9 cellular contexts compared by ENCODE assay signal in genomic region chr1:200891774-200892157, GRCh38. TPM values are rescaled to one million over a fixed set of nuclear protein-coding genes. Genes with fewer than 3 reads are reported as not detected.
A peak's percentile ranks its signal among the peaks of the same experiment; 100 is the strongest.
DNase-seq lines count a peak whose midpoint lies in the region; ATAC-seq and TF ChIP-seq lines count a peak whose summit lies in the region.
"Had no signal": no experiment of that assay in that cellular context is flagged by ENCODE, and none has a peak within 500 bp of the region (broad histone marks: within the 10 kb centered on the region; RNA-seq: fewer than 3 reads in every experiment).

No MANE protein-coding gene starts in this region.

- TF ChIP-seq CTCF in heart right ventricle (IDR thresholded peaks at IDR 0.05) (no peak), breast epithelium (IDR thresholded peaks at IDR 0.05) (no peak), lower lobe of right lung (IDR thresholded peaks at IDR 0.05) (no peak), type B pancreatic cell (conservative IDR thresholded peaks at IDR 0.05) (no peak), GM13976 (IDR thresholded peaks at IDR 0.05; ENCODE audit: borderline replicate concordance, control extremely low read depth, extremely low read depth, insufficient read depth, missing control alignments) (no peak)

- no peaks in the 10 kb centered on the region for H3K36me3 Mint-ChIP-seq in type B pancreatic cell

- H3K27me3 Mint-ChIP-seq in type B pancreatic cell: peaks cover 7% of the 10 kb centered on the region

- TF ChIP-seq POLR2A in breast epithelium (IDR thresholded peaks at IDR 0.05): no peak

- peaks cover 4 to 35% (median 13%) of the 10 kb centered on the region in 9 donors for H3K4me1 ChIP-seq in heart right ventricle
- H3K4me1 ChIP-seq in breast epithelium: no peaks in the 10 kb centered on the region
- H3K4me1 ChIP-seq in lower lobe of right lung: peaks cover 15% of the 10 kb centered on the region

- peaks cover 54% of the 10 kb centered on the region for H3K4me1 Mint-ChIP-seq in type B pancreatic cell (ENCODE audit: unreplicated experiment)

- H3K9me3 ChIP-seq in heart right ventricle (no peaks in the 10 kb centered on the region), breast epithelium (no peaks in the 10 kb centered on the region), lower lobe of right lung (no peaks in the 10 kb centered on the region)

- H3K27ac ChIP-seq in heart right ventricle: no peak overlapping the region
- H3K27ac ChIP-seq in breast epithelium: peak overlapping the region; percentile 30 to 61
- no peak overlapping the region for H3K27ac ChIP-seq in lower lobe of right lung

- H3K36me3 ChIP-seq in heart right ventricle (no peaks in the 10 kb centered on the region), breast epithelium (no peaks in the 10 kb centered on the region), lower lobe of right lung (no peaks in the 10 kb centered on the region)

- intact Hi-C loops in heart right ventricle (cut with DNase I) (no loop called here), Right ventricle myocardium superior (cut with DNase I) (no loop called here), breast epithelium (cut with DNase I; ENCODE audit: low total_unique reads) (no loop called here), lower lobe of right lung (cut with DNase I) (no loop called here)

- H3K27ac Mint-ChIP-seq in type B pancreatic cell: peak overlapping the region; percentile 97

- in situ Hi-C loops in GM13976 (cut with MboI; ENCODE audit: low sequenced_read_pairs, unreplicated experiment): no loop called here

- no peak for DNase-seq in heart right ventricle
- no peak for DNase-seq in Right ventricle myocardium superior
- no peak for DNase-seq in breast epithelium (ENCODE audit: low spot score in 2 of 2)
- DNase-seq in lower lobe of right lung: no peak
- DNase-seq in type B pancreatic cell (ENCODE audit: extremely low spot score, unreplicated experiment): no peak
- no peak for DNase-seq in GM13976 (ENCODE audit: low spot score)
- no peak for DNase-seq in stimulated activated naive CD4-positive, alpha-beta T cell (lab: John Stamatoyannopoulos, UW)
- no peak for DNase-seq in A172 (ENCODE audit: low spot score)
- DNase-seq: NCI-H2029 had no signal

- H3K4me3 ChIP-seq in heart right ventricle (peak overlapping the region in 8 of 10 donors; percentile 40 to 59 (median 50)), breast epithelium (peak overlapping the region; percentile 38 to 63 (median 58)), lower lobe of right lung (peak overlapping the region; percentile 58)

- peak overlapping the region; percentile 98 for H3K4me3 Mint-ChIP-seq in type B pancreatic cell

- H3K9me3 Mint-ChIP-seq in type B pancreatic cell: no peaks in the 10 kb centered on the region

- no peak for ATAC-seq in heart right ventricle
- no peak for ATAC-seq in Right ventricle myocardium superior (ENCODE audit: poor library complexity)
- ATAC-seq in lower lobe of right lung: no peak

- H3K27me3 ChIP-seq in heart right ventricle: peaks cover 0 to 66% (median 45%) of the 10 kb centered on the region in 7 donors
- H3K27me3 ChIP-seq in breast epithelium: no peaks in the 10 kb centered on the region
- H3K27me3 ChIP-seq in lower lobe of right lung (ENCODE audit: low read depth): peaks cover 21% of the 10 kb centered on the region

- 19 to 26% methylated on average over 8 of the region's 8 CpGs for WGBS in heart right ventricle, 2 donors

RNA-seq across cellular contexts. Expression of gene INAVA, which starts 2.9 kb away (rescaled TPM):
- under 1 TPM in 3 of 10 donors, not detected in 7; 0.08 to 0.21 (median 0.11) TPM for total RNA-seq in heart right ventricle
- polyA plus RNA-seq in heart right ventricle: under 1 TPM; 0.01 to 0.29 TPM
- total RNA-seq in Right ventricle myocardium superior: not detected
- 1 to 10 TPM in 2 of 3 donors, not detected in 1; 1.0 to 7.5 TPM for total RNA-seq in breast epithelium
- 7.8 TPM for total RNA-seq in lower lobe of right lung
- total RNA-seq in type B pancreatic cell (ENCODE audit: low replicate concordance): 37.6 and 38.4 TPM in 2 replicates
- 4.6 and 10.9 TPM in 2 replicates for total RNA-seq in A172 (2014; rRNA removed; shearing (Covaris generic))

RNA-seq across cellular contexts. Expression of gene GPR25, which starts 19.0 kb away (rescaled TPM):
- total RNA-seq in heart right ventricle (not detected), Right ventricle myocardium superior (not detected), breast epithelium (under 1 TPM in 1 of 3 donors, not detected in 2; 0.29 TPM), lower lobe of right lung (0.62 TPM), type B pancreatic cell (ENCODE audit: low replicate concordance) (not detected in 2 replicates)
- polyA plus RNA-seq in heart right ventricle: not detected
- not detected in 2 replicates for total RNA-seq in A172 (2014; rRNA removed; shearing (Covaris generic))

Comparison
In these comparisons a context has a peak if more than half of its experiments do, and no peak if none do; other contexts are left out.
1. H3K27ac ChIP-seq: peak in breast epithelium (2 of 2); none in heart right ventricle (0 of 10) and lower lobe of right lung (single experiment).
2. Peak in every context shown above with its lines, with median percentiles within 50 percentile points of each other: H3K4me3 ChIP-seq.